Comparison of ENCODE assay signal across 7 cellular contexts in the genomic region with DNA sequence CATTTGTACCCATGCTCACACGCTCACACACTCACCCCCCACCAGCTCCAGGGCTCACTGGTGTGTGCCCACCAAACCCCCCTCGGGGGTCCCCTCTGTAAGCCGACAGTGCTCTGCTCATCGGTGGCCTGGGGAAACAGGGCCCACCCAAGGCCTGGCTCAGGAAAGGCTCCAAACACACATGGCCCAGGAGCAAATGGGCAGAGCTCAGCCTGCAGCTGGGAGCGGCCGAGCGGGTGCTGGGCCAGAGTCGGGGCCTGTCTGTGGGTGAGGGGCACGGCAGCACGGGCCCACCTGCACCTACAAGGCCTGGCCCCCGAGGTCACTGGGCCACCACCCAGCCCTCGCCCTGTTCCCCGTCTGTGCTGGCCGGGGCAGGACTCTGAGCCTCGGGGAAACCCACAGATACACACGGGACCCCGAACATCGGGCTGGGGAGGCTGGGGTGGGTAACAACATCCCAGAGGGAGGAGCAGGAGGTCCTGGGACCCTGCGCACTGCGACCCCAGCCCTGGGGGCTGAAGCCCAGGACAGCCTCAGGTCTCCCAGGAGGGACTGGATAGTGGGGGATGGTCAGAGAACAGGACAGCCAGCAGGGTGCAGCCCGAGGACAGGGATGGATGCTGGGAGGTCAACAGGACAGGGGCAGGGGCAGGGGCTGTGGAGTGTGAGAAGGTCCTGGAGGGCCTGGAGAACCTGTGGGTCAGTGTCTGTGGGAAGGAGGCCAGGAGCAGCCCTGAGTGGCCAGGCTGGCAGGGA. TPM values are rescaled to one million over a fixed set of nuclear protein-coding genes. Genes with fewer than 3 reads are reported as not detected.
DNase-seq lines count a peak whose midpoint lies in the region; ATAC-seq and TF ChIP-seq lines count a peak whose summit lies in the region.
"Not testable (repeated sequence)": the region's sequence is repeated elsewhere in the genome, so short reads cannot be mapped to it uniquely, and the experiment has no call there.

No MANE protein-coding gene starts in this region.

- H3K36me3 ChIP-seq in BLaER1; Karpas-422 (ENCODE audit: insufficient read depth, low read length); OCI-LY7 (ENCODE audit: insufficient read depth, low read length); endodermal cell (ENCODE audit: control insufficient read depth, insufficient read depth, low read length): not testable (repeated sequence)

- H3K9me3 Mint-ChIP-seq in endodermal cell: peaks cover 49% of the 10 kb centered on the region
- peaks cover 29 to 32% of the 10 kb centered on the region in 2 donors for H3K9me3 Mint-ChIP-seq in stimulated activated naive B cell treated with anti-CD40 and anti-IgM and Interleukin-4, amounts not matched to agents 10 μg/mL and 1 μg/mL and 100 μg/mL, for 72 hours

- peak in 1 of 2 donors; percentile 1 for ATAC-seq in stimulated activated naive B cell treated with anti-CD40 and anti-IgM and Interleukin-4, amounts not matched to agents 10 μg/mL and 1 μg/mL and 100 μg/mL, for 72 hours (replicated peaks)

- 50 to 85% methylated on average over 2 to 15 of the region's 21 CpGs for WGBS in endodermal cell (ENCODE audit: insufficient coverage in 1 of 2, insufficient read length in 1 of 2), 2 experiments

- H3K4me1 Mint-ChIP-seq in endodermal cell: not testable (repeated sequence)
- H3K4me1 Mint-ChIP-seq in stimulated activated naive B cell treated with anti-CD40 and anti-IgM and Interleukin-4, amounts not matched to agents 10 μg/mL and 1 μg/mL and 100 μg/mL, for 72 hours: peaks cover 53 to 66% of the 10 kb centered on the region in 2 donors

- CTCF ChIA-PET in OCI-LY7 (lab: Charles Lee; ENCODE audit: unreplicated experiment): not testable (repeated sequence)

- H3K4me2 ChIP-seq in BLaER1 (peak overlapping the region; percentile 44), Karpas-422 (ENCODE audit: low read depth, low read length, poor library complexity, severe bottlenecking) (peak overlapping the region; percentile 64), OCI-LY7 (ENCODE audit: low read length) (peak overlapping the region; percentile 30; the same call in 1 of the 2 replicates)

- H3K36me3 Mint-ChIP-seq in endodermal cell (ENCODE audit: low read depth): not testable (repeated sequence)
- peaks cover 28 to 45% of the 10 kb centered on the region in 2 donors for H3K36me3 Mint-ChIP-seq in stimulated activated naive B cell treated with anti-CD40 and anti-IgM and Interleukin-4, amounts not matched to agents 10 μg/mL and 1 μg/mL and 100 μg/mL, for 72 hours

- BruUV-seq in OCI-LY7 (replicated peaks; lab: Mats Ljungman, UMichigan): not testable (repeated sequence)

- intact Hi-C loops in OCI-LY7 (cut with micrococcal nuclease; ENCODE audit: unreplicated experiment): not testable (repeated sequence)

- H3K4me3 Mint-ChIP-seq in endodermal cell: not testable (repeated sequence)
- peak overlapping the region; percentile 59 to 69 for H3K4me3 Mint-ChIP-seq in stimulated activated naive B cell treated with anti-CD40 and anti-IgM and Interleukin-4, amounts not matched to agents 10 μg/mL and 1 μg/mL and 100 μg/mL, for 72 hours

- not testable (repeated sequence) for H3K27me3 Mint-ChIP-seq in endodermal cell (ENCODE audit: insufficient read depth); stimulated activated naive B cell treated with anti-CD40 and anti-IgM and Interleukin-4, amounts not matched to agents 10 μg/mL and 1 μg/mL and 100 μg/mL, for 72 hours

- not testable (repeated sequence) for H3K79me2 ChIP-seq in Karpas-422 (ENCODE audit: low read length)
- H3K79me2 ChIP-seq in OCI-LY7 (ENCODE audit: insufficient read depth, low read depth, low read length): peaks cover 19% of the 10 kb centered on the region; the same call in 1 of the 2 replicates

- not testable (repeated sequence) for H2AFZ ChIP-seq in Karpas-422 (ENCODE audit: low read length); OCI-LY7 (ENCODE audit: low read length)

- H3K27ac Mint-ChIP-seq in endodermal cell: not testable (repeated sequence)
- H3K27ac Mint-ChIP-seq in stimulated activated naive B cell treated with anti-CD40 and anti-IgM and Interleukin-4, amounts not matched to agents 10 μg/mL and 1 μg/mL and 100 μg/mL, for 72 hours: peak overlapping the region; percentile 98

- H3K4me3 ChIP-seq in BLaER1; Karpas-422 (ENCODE audit: low read length); OCI-LY7 (ENCODE audit: low read depth, low read length, poor library complexity, severe bottlenecking): not testable (repeated sequence)
- peak overlapping the region; percentile 58 for H3K4me3 ChIP-seq in endodermal cell (ENCODE audit: low read length)

- not testable (repeated sequence) for TF ChIP-seq CTCF in OCI-LY7 (conservative IDR thresholded peaks at IDR 0.05; ENCODE audit: low read length); endodermal cell (conservative IDR thresholded peaks at IDR 0.05)

- H3K4me1 ChIP-seq in BLaER1 (peaks cover 39% of the 10 kb centered on the region), Karpas-422 (ENCODE audit: low read length) (peaks cover 85% of the 10 kb centered on the region), OCI-LY7 (ENCODE audit: insufficient read depth, low read length, poor library complexity, severe bottlenecking) (peaks cover 91% of the 10 kb centered on the region)
- not testable (repeated sequence) for H3K4me1 ChIP-seq in endodermal cell (ENCODE audit: control insufficient read depth, insufficient read depth, low read length)

- peak overlapping the region; percentile 55; the same call in 1 of the 2 replicates for H3K27ac ChIP-seq in BLaER1
- H3K27ac ChIP-seq in Karpas-422 (ENCODE audit: low read length): peak overlapping the region; percentile 96
- H3K27ac ChIP-seq in OCI-LY7 (ENCODE audit: low read depth, low read length, poor library complexity, severe bottlenecking): peak overlapping the region; percentile 88
- not testable (repeated sequence) for H3K27ac ChIP-seq in endodermal cell (ENCODE audit: low read depth, low read length)

- H3K9me3 ChIP-seq in BLaER1; Karpas-422 (ENCODE audit: low read length); OCI-LY7 (ENCODE audit: low read length): not testable (repeated sequence)
- peaks cover 39% of the 10 kb centered on the region for H3K9me3 ChIP-seq in endodermal cell (ENCODE audit: control insufficient read depth, low read length)

- peak; percentile 71 for DNase-seq in Karpas-422
- DNase-seq in OCI-LY7 (ENCODE audit: low spot score): peak; percentile 51
- peak; percentile 49 for DNase-seq in activated effector memory CD4-positive, alpha-beta T cell treated with anti-CD3 and anti-CD28 coated beads, Interleukin-2, amount 50 U/mL, for 16 hours
- DNase-seq in endodermal cell: peak; percentile 11
- peak; percentile 71 for DNase-seq in mesenteric fat pad (ENCODE audit: low spot score)
- not testable (repeated sequence) for DNase-seq in stimulated activated naive B cell treated with anti-CD40 and anti-IgM and Interleukin-4, amounts not matched to agents 10 μg/mL and 1 μg/mL and 100 μg/mL, for 72 hours

- H3K9me2 ChIP-seq in Karpas-422 (replicated peaks; ENCODE audit: insufficient read depth, low read length); OCI-LY7 (ENCODE audit: insufficient read depth, low read length): not testable (repeated sequence)

- POLR2A ChIA-PET in OCI-LY7 (lab: Charles Lee): not testable (repeated sequence)

- not testable (repeated sequence) for H4K20me1 ChIP-seq in BLaER1; Karpas-422 (ENCODE audit: insufficient read depth, low read depth, low read length); OCI-LY7 (ENCODE audit: insufficient read depth, low read length)

- H3K27me3 ChIP-seq in BLaER1; Karpas-422 (ENCODE audit: low read length); endodermal cell (ENCODE audit: control insufficient read depth, insufficient read depth, low read length, poor library complexity, severe bottlenecking): not testable (repeated sequence)

- H3K9ac ChIP-seq in BLaER1; endodermal cell (ENCODE audit: extremely low read depth, low read length, poor library complexity, severe bottlenecking): not testable (repeated sequence)
- peak overlapping the region; percentile 84 for H3K9ac ChIP-seq in Karpas-422 (ENCODE audit: low read length)

RNA-seq across cellular contexts. Expression of gene TMEM121, which starts 45.0 kb away (rescaled TPM):
- total RNA-seq in Karpas-422 (2014; rRNA removed; shearing (Covaris generic); ENCODE audit: low replicate concordance): 0.18 TPM in 1 of 2 replicates, not detected in the other
- 0.25 and 0.70 TPM in 2 replicates for total RNA-seq in OCI-LY7 (2014; rRNA removed; shearing (Covaris generic))
- total RNA-seq in OCI-LY7 (2022): 0.21 and 0.31 TPM in 2 replicates
- total RNA-seq in endodermal cell: 1 to 10 TPM in 1 of 2 donors, under 1 TPM in 1; 0.29 to 1.5 TPM
- 5.8 TPM for polyA plus RNA-seq in endodermal cell (2013, experiment 1 of 2)
- polyA plus RNA-seq in endodermal cell (2013, experiment 2 of 2): 6.1 TPM
- 2.1 TPM for total RNA-seq in mesenteric fat pad
